ENCODE assay signal across 8 cellular contexts in the genomic region with DNA sequence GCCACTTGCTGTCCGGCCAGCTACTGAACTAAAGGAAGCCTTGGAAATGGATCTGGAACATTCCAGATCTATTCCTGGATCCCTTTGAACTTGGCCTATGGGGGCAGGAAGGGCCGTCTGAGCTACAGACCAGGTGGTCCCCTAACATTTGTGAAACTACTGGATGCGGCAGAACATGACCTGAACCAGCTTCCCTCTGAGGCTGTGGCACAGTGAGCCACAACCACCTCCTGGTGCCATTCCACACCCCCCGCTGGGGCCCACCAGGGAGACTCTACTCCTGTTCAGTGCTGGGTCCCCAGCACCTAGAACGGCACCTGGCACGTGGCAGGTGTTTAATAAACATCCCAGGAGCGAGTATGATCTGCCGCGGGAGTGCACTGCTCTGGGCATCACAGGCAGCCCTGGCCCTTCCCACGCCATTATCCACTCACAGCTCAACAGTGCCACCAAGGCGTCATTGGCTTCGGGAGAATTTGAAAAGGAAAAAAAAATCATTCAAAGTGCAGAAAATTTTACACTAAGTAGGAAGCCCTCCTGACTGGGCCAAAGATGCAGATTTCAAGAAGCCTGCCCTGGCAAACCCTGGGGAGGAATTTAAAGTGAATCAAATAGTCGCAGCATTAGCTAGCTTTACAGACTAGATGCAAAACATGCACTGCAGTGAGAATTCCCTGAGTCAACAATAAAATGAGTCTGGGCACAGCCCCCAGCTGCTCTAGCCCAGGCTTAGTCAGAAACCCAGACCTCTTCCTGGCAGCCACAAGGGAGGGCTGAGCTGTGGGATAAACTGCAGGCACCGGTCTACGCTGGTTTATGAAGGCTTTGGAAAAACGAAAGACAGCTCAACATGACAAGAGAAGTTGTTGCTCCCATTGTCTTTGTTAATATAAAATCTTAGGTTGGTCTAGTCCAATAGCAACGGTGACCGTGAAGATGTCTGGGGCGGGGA. TPM values are rescaled to one million over a fixed set of nuclear protein-coding genes. Genes with fewer than 3 reads are reported as not detected.
A peak's percentile ranks its signal among the peaks of the same experiment; 100 is the strongest.
DNase-seq lines count a peak whose midpoint lies in the region; ATAC-seq and TF ChIP-seq lines count a peak whose summit lies in the region.

No MANE protein-coding gene starts in this region.

- H3K4me3 ChIP-seq in coronary artery = peak overlapping the region; percentile 19

- H3K27ac ChIP-seq in coronary artery = peak overlapping the region; percentile 19 to 47

- H3K27me3 Mint-ChIP-seq in endothelial cell (ENCODE audit: unreplicated experiment) = peaks cover 13% of the 10 kb centered on the region
- H3K27me3 Mint-ChIP-seq in activated T-cell treated with anti-CD3 and anti-CD28 coated beads, Interleukin-2, amount 50 U/mL, for 24 hours = peaks cover 19% of the 10 kb centered on the region

- ATAC-seq in omental fat pad (ENCODE audit: low FRiP score) = peak; percentile 61
- ATAC-seq in GM18858 (IDR thresholded peaks at IDR 0.05; ENCODE audit: unreplicated experiment) = no peak

- no peak for TF ChIP-seq CTCF in coronary artery (IDR thresholded peaks at IDR 0.05)
- no peak for TF ChIP-seq CTCF in omental fat pad (IDR thresholded peaks at IDR 0.05)
- TF ChIP-seq CTCF in endothelial cell (IDR thresholded peaks at IDR 0.05; ENCODE audit: unreplicated experiment) = no peak

- peak; percentile 85 for DNase-seq in Daoy (ENCODE audit: low read depth)
- DNase-seq in MV-4-11 (lab: John Stamatoyannopoulos, UW) = peak; percentile 10
- DNase-seq in coronary artery (ENCODE audit: low spot score) = no peak
- no peak for DNase-seq in omental fat pad (ENCODE audit: low spot score)
- no peak for DNase-seq in endothelial cell (ENCODE audit: low spot score)
- no peak for DNase-seq in HT-29 (ENCODE audit: low spot score)
- no peak for DNase-seq in activated T-cell treated with anti-CD3 and anti-CD28 coated beads, Interleukin-2, amount 50 U/mL, for 24 hours

- H3K9me3 Mint-ChIP-seq in endothelial cell (ENCODE audit: unreplicated experiment) = no peaks in the 10 kb centered on the region
- no peaks in the 10 kb centered on the region for H3K9me3 Mint-ChIP-seq in activated T-cell treated with anti-CD3 and anti-CD28 coated beads, Interleukin-2, amount 50 U/mL, for 24 hours

- peaks cover 20% of the 10 kb centered on the region for H3K36me3 Mint-ChIP-seq in endothelial cell (ENCODE audit: low read depth, unreplicated experiment)
- H3K36me3 Mint-ChIP-seq in activated T-cell treated with anti-CD3 and anti-CD28 coated beads, Interleukin-2, amount 50 U/mL, for 24 hours (ENCODE audit: low read depth) = no peaks in the 10 kb centered on the region

- peaks cover 19% of the 10 kb centered on the region for H3K4me1 Mint-ChIP-seq in endothelial cell (ENCODE audit: unreplicated experiment)
- H3K4me1 Mint-ChIP-seq in activated T-cell treated with anti-CD3 and anti-CD28 coated beads, Interleukin-2, amount 50 U/mL, for 24 hours (ENCODE audit: low read depth) = no peaks in the 10 kb centered on the region

- no peak overlapping the region for H3K4me3 Mint-ChIP-seq in endothelial cell (ENCODE audit: unreplicated experiment)
- H3K4me3 Mint-ChIP-seq in activated T-cell treated with anti-CD3 and anti-CD28 coated beads, Interleukin-2, amount 50 U/mL, for 24 hours = no peak overlapping the region

- no peak overlapping the region for H3K27ac Mint-ChIP-seq in endothelial cell (ENCODE audit: unreplicated experiment)
- no peak overlapping the region for H3K27ac Mint-ChIP-seq in activated T-cell treated with anti-CD3 and anti-CD28 coated beads, Interleukin-2, amount 50 U/mL, for 24 hours

RNA-seq across cellular contexts. Expression of gene EFCAB6, which starts 14.3 kb away (rescaled TPM):
- 2.6 and 3.1 TPM in 2 replicates for total RNA-seq in Daoy (2014; rRNA removed; shearing (Covaris generic))
- 1 to 10 TPM in 3 of 4 donors, under 1 TPM in 1; 0.48 to 3.2 (median 1.9) TPM for total RNA-seq in omental fat pad
- total RNA-seq in endothelial cell (ENCODE audit: unreplicated experiment) = 0.69 TPM
- 0.08 TPM in 1 of 2 replicates, not detected in the other for total RNA-seq in HT-29 (2014; rRNA removed; shearing (Covaris generic))

RNA-seq across cellular contexts. Expression of gene SULT4A1, which starts 35.9 kb away (rescaled TPM):
- total RNA-seq in Daoy (2014; rRNA removed; shearing (Covaris generic)) = 1.0 and 2.2 TPM in 2 replicates
- total RNA-seq in omental fat pad (under 1 TPM in 2 of 4 donors, not detected in 2; 0.25 to 0.46 TPM), endothelial cell (ENCODE audit: unreplicated experiment) (16.5 TPM)
- total RNA-seq in HT-29 (2014; rRNA removed; shearing (Covaris generic)) = not detected in 2 replicates

Comparison
In these comparisons a context has a peak if more than half of its experiments do, and no peak if none do; other contexts are left out.
1. DNase-seq: peak in Daoy (single experiment) and MV-4-11 (single experiment); none in coronary artery (single experiment), omental fat pad (single experiment), endothelial cell (single experiment), HT-29 (single experiment) and activated T-cell treated with anti-CD3 and anti-CD28 coated beads, Interleukin-2, amount 50 U/mL, for 24 hours (single experiment).